ENCODE assay signal across 8 cellular contexts in genomic region chr14:69652942-69653680, GRCh38. TPM values are rescaled to one million over a fixed set of nuclear protein-coding genes. Genes with fewer than 3 reads are reported as not detected.
DNase-seq lines count a peak whose midpoint lies in the region; ATAC-seq and TF ChIP-seq lines count a peak whose summit lies in the region.

No MANE protein-coding gene starts in this region.

- intact Hi-C loops in sigmoid colon (cut with DNase I), result no loop called here

- no peaks in the 10 kb centered on the region for H3K27me3 Mint-ChIP-seq in effector memory CD8-positive, alpha-beta T cell

- H3K36me3 ChIP-seq in sigmoid colon (no peaks in the 10 kb centered on the region), SK-N-SH (replicated peaks in 1 of 2; ENCODE audit: control insufficient read depth in 1 of 2, insufficient read depth in 2 of 2, low read length in 1 of 2) (no peaks in the 10 kb centered on the region)

- peak overlapping the region; percentile 17 to 71 for H3K27ac Mint-ChIP-seq in effector memory CD8-positive, alpha-beta T cell

- H3F3A ChIP-seq in SK-N-SH (replicated peaks; ENCODE audit: insufficient read depth), result peaks cover 5% of the 10 kb centered on the region

- no peak for TF ChIP-seq CTCF in sigmoid colon (IDR thresholded peaks at IDR 0.05)
- TF ChIP-seq CTCF in SK-N-SH (IDR thresholded peaks at IDR 0.05), result no peak

- WGBS in sigmoid colon, 2 donors, result 52 to 59% methylated on average over 10 of the region's 10 CpGs
- 88% methylated on average over 10 of the region's 10 CpGs for WGBS in SK-N-SH (ENCODE audit: low lambda C conversion rate)

- H3K9me2 ChIP-seq in SK-N-SH, result no peaks in the 10 kb centered on the region

- DNase-seq in MV-4-11 (lab: John Stamatoyannopoulos, UW) (peak; percentile 95), sigmoid colon (no peak), SK-N-SH (no peak), NCI-H2107 treated with DMSO at 0.1 percent for 48 hours (lab: John Stamatoyannopoulos, UW; ENCODE audit: unreplicated experiment) (no peak)
- no peak for DNase-seq in effector memory CD8-positive, alpha-beta T cell
- no peak for DNase-seq in stimulated activated CD4-positive, alpha-beta T cell treated with anti-CD3 and anti-CD28 coated beads, Interleukin-2, amount 100 ng/mL, for 24 hours

- 0 out of 2 replicates have a peak, but pooled peaks cover 11% of the 10 kb centered on the region for H3K79me2 ChIP-seq in SK-N-SH (ENCODE audit: insufficient read depth)

- H3K9me3 Mint-ChIP-seq in effector memory CD8-positive, alpha-beta T cell, result no peaks in the 10 kb centered on the region

- CTCF ChIA-PET in SK-N-SH (lab: Yijun Ruan, JAX), result interaction anchor here (0.6 kb wide), 1 partner anchor 74 kb away, joined by 3 read pairs; no protein-coding TSS in a partner anchor

- H3K4me1 ChIP-seq in sigmoid colon, result peaks cover 0 to 87% (median 71%) of the 10 kb centered on the region in 4 donors
- H3K4me1 ChIP-seq in SK-N-SH (ENCODE audit: control insufficient read depth in 1 of 2, insufficient read depth in 2 of 2, low read depth in 1 of 2, low read length in 1 of 2), result peaks cover 10 to 26% of the 10 kb centered on the region in 2 experiments; a peak in 2 of 4 replicates

- no peak overlapping the region for H2AFZ ChIP-seq in SK-N-SH (ENCODE audit: low read depth)

- no peak for TF ChIP-seq POLR2A in sigmoid colon (IDR thresholded peaks at IDR 0.05)

- H3K27ac ChIP-seq in sigmoid colon, result peak overlapping the region; percentile 39 to 85 (median 76)
- no peak overlapping the region; a peak in 1 of 4 replicates for H3K27ac ChIP-seq in SK-N-SH (ENCODE audit: low read depth in 2 of 2, low read length in 1 of 2)

- ATAC-seq in GM19035 (IDR thresholded peaks at IDR 0.05; ENCODE audit: unreplicated experiment) (peak; percentile 43), GM21723 (IDR thresholded peaks at IDR 0.05; ENCODE audit: unreplicated experiment) (no peak)
- peak; percentile 25 for ATAC-seq in effector memory CD8-positive, alpha-beta T cell (replicated peaks)

- no peaks in the 10 kb centered on the region for H4K20me1 ChIP-seq in SK-N-SH (ENCODE audit: insufficient read depth)

- H3K4me1 Mint-ChIP-seq in effector memory CD8-positive, alpha-beta T cell (ENCODE audit: low read depth in 2 of 2), result peaks cover 64 to 90% of the 10 kb centered on the region in 2 donors

- H3K27me3 ChIP-seq in sigmoid colon (no peaks in the 10 kb centered on the region), SK-N-SH (ENCODE audit: insufficient read depth) (no peaks in the 10 kb centered on the region)

- H3K4me3 Mint-ChIP-seq in effector memory CD8-positive, alpha-beta T cell, result peak overlapping the region in 1 of 2 donors; percentile 49

- POLR2A ChIA-PET in SK-N-SH (lab: Yijun Ruan, JAX), result no interaction called here

- no peak overlapping the region for H3K9ac ChIP-seq in SK-N-SH

- no peak for TF ChIP-seq RAD21 in SK-N-SH (IDR thresholded peaks at IDR 0.05; ENCODE audit: low read length)

- TF ChIP-seq EP300 in sigmoid colon (IDR thresholded peaks at IDR 0.05) (peak in 1 of 4 donors; percentile 21), SK-N-SH (IDR thresholded peaks at IDR 0.05; ENCODE audit: borderline replicate concordance in 1 of 2, low read depth in 1 of 2, low read length in 1 of 2) (no peak)

- H3K9me3 ChIP-seq in sigmoid colon (no peaks in the 10 kb centered on the region), SK-N-SH (no peaks in the 10 kb centered on the region)

- H3K4me3 ChIP-seq in sigmoid colon (no peak overlapping the region), SK-N-SH (ENCODE audit: low read depth in 2 of 2, low read length in 1 of 2) (no peak overlapping the region)

- H3K4me2 ChIP-seq in SK-N-SH, result no peak overlapping the region

- H3K36me3 Mint-ChIP-seq in effector memory CD8-positive, alpha-beta T cell (ENCODE audit: insufficient read depth), result peaks cover 23% of the 10 kb centered on the region

TF ChIP-seq in SK-N-SH, 30 proteins besides CTCF, POLR2A, EP300 and RAD21:
- no peak for TF ChIP-seq PBX3 (IDR thresholded peaks at IDR 0.05)

RNA-seq across cellular contexts. Expression of gene SUSD6, which starts 41.7 kb away (rescaled TPM):
- total RNA-seq in sigmoid colon, result 10 to 100 TPM; 13.5 to 62.0 (median 18.6) TPM
- polyA plus RNA-seq in sigmoid colon, result 10 to 100 TPM in 2 of 3 donors, 1 to 10 TPM in 1; 5.4 to 36.7 (median 10.4) TPM
- 8.5 and 9.5 TPM in 2 replicates for polyA plus RNA-seq in SK-N-SH (2012; rRNA removed)
- 5.2 and 7.2 TPM in 2 replicates for polyA plus RNA-seq in SK-N-SH (2012; cell fraction: cytosol; rRNA removed)
- polyA plus RNA-seq in SK-N-SH (2012; cell fraction: nucleus; rRNA removed), result 16.8 and 20.7 TPM in 2 replicates

Comparison
In these comparisons a context has a peak if more than half of its experiments do, and no peak if none do; other contexts are left out.
1. H3K27ac ChIP-seq: peak in sigmoid colon (4 of 4); none in SK-N-SH (0 of 2).